In genomic region chr12:53115891-53116675, GRCh38 we compare ENCODE assay signal across 21 cellular contexts. TPM values are rescaled to one million over a fixed set of nuclear protein-coding genes. Genes with fewer than 3 reads are reported as not detected.
DNase-seq lines count a peak whose midpoint lies in the region; ATAC-seq and TF ChIP-seq lines count a peak whose summit lies in the region.
"Had no signal": no experiment of that assay in that cellular context is flagged by ENCODE, and none has a peak within 500 bp of the region (broad histone marks: within the 10 kb centered on the region; RNA-seq: fewer than 3 reads in every experiment).

No MANE protein-coding gene starts in this region.

- H3K4me3 ChIP-seq in Panc1 (ENCODE audit: low read depth in 2 of 2, low read length in 2 of 2): no peak overlapping the region
- H3K4me3 ChIP-seq in skeletal muscle tissue (ENCODE audit: low read length in 3 of 3): peak overlapping the region in 1 of 3 donors; percentile 45
- no peak overlapping the region for H3K4me3 ChIP-seq in sigmoid colon
- H3K4me3 ChIP-seq: adrenal gland, hepatocyte had no signal

- in situ Hi-C loops in Panc1 (cut with HindIII; ENCODE audit: low pct_unique_long_range_greater_than_20kb, low sequenced_read_pairs): no loop called here

- no peak for TF ChIP-seq EP300 in sigmoid colon (IDR thresholded peaks at IDR 0.05)

- WGBS in sigmoid colon, 2 donors: 94% methylated on average over 8 of the region's 8 CpGs

- H3K36me3 ChIP-seq in Panc1 (ENCODE audit: control insufficient read depth, insufficient read depth, low read length): no peaks in the 10 kb centered on the region
- H3K36me3 ChIP-seq in skeletal muscle tissue (ENCODE audit: control insufficient read depth in 3 of 3, insufficient read depth in 3 of 3, low read length in 3 of 3): no peaks in the 10 kb centered on the region
- H3K36me3 ChIP-seq in sigmoid colon: no peaks in the 10 kb centered on the region
- H3K36me3 ChIP-seq: adrenal gland had no signal

- H3K9ac ChIP-seq in skeletal muscle tissue (ENCODE audit: low read depth in 1 of 3, low read length in 3 of 3): peak overlapping the region in 2 of 3 donors; percentile 50 to 62

- intact Hi-C loops in Panc1 (cut with micrococcal nuclease; ENCODE audit: unreplicated experiment): no loop called here
- intact Hi-C loops in left cardiac atrium (cut with DNase I): no loop called here
- intact Hi-C loops in sigmoid colon (cut with DNase I): no loop called here

- BruUV-seq in Panc1 (replicated peaks; lab: Mats Ljungman, UMichigan): no TSS peak

- POLR2A ChIA-PET in Panc1 (lab: Charles Lee): interaction anchor here (0.5 kb wide), 1 partner anchor 11 kb away, joined by 14 read pairs; no protein-coding TSS in a partner anchor

- no peak for TF ChIP-seq CTCF in Panc1 (IDR thresholded peaks at IDR 0.05)
- no peak for TF ChIP-seq CTCF in sigmoid colon (IDR thresholded peaks at IDR 0.05)

- H3K27me3 ChIP-seq in Panc1 (ENCODE audit: control insufficient read depth, insufficient read depth, low read length): no peaks in the 10 kb centered on the region
- H3K27me3 ChIP-seq in skeletal muscle tissue (ENCODE audit: control insufficient read depth in 3 of 3, insufficient read depth in 3 of 3, low read length in 3 of 3): no peaks in the 10 kb centered on the region
- H3K27me3 ChIP-seq in sigmoid colon: no peaks in the 10 kb centered on the region
- H3K27me3 ChIP-seq: adrenal gland, hepatocyte had no signal

- ATAC-seq in Panc1 (0 out of 2 replicates have a peak, but pooled peaks have one; percentile 22), left cardiac atrium (peak; percentile 76 to 91)
- ATAC-seq: stimulated activated effector memory CD8-positive, alpha-beta T cell treated with anti-CD3 and anti-CD28 coated beads, Interleukin-12 subunit alpha, Interleukin-12 subunit beta, amount 100 ng/mL, for 72 hours had no signal

- DNase-seq in NCI-H2171 treated with DMSO at 0.1 percent for 48 hours (lab: John Stamatoyannopoulos, UW): peak; percentile 8
- DNase-seq in NCI-H2171 (lab: John Stamatoyannopoulos, UW): no peak
- no peak for DNase-seq in Panc1 (ENCODE audit: low read depth, low spot score)
- no peak for DNase-seq in left cardiac atrium
- no peak for DNase-seq in GM03348 (ENCODE audit: low spot score)
- DNase-seq in NCI-H345 (lab: John Stamatoyannopoulos, UW): no peak
- no peak for DNase-seq in sigmoid colon
- DNase-seq: activated CD4-positive, alpha-beta T cell treated with anti-CD3 and anti-CD28 coated beads for 1 hour; activated gamma-delta T cell; adrenal gland; KG1; NCI-H2107; NCI-H82 had no signal

- no peak overlapping the region for H3K27ac ChIP-seq in Panc1 (ENCODE audit: low read length)
- peak overlapping the region; percentile 72 for H3K27ac ChIP-seq in skeletal muscle tissue (ENCODE audit: low read depth, low read length)
- peak overlapping the region in 1 of 4 donors; percentile 23 for H3K27ac ChIP-seq in sigmoid colon
- H3K27ac ChIP-seq: adrenal gland, C4-2B, hepatocyte, HL-60 had no signal

- CTCF ChIA-PET in Panc1 (lab: Charles Lee): no interaction called here

- H3K9me3 ChIP-seq in Panc1 (ENCODE audit: control insufficient read depth, insufficient read depth, low read depth, low read length) (no peaks in the 10 kb centered on the region), skeletal muscle tissue (ENCODE audit: control insufficient read depth in 3 of 3, low read length in 3 of 3) (no peaks in the 10 kb centered on the region), sigmoid colon (no peaks in the 10 kb centered on the region)
- H3K9me3 ChIP-seq: adrenal gland had no signal

- no peaks in the 10 kb centered on the region for H3K4me1 ChIP-seq in Panc1 (ENCODE audit: control insufficient read depth, insufficient read depth, low read length)
- peaks cover 7 to 25% (median 20%) of the 10 kb centered on the region in 3 donors for H3K4me1 ChIP-seq in skeletal muscle tissue (ENCODE audit: control insufficient read depth in 3 of 3, insufficient read depth in 3 of 3, low read length in 3 of 3)
- H3K4me1 ChIP-seq in sigmoid colon: peaks cover 0 to 11% (median 3%) of the 10 kb centered on the region in 4 donors
- H3K4me1 ChIP-seq: adrenal gland had no signal

- no peak for TF ChIP-seq POLR2A in sigmoid colon (IDR thresholded peaks at IDR 0.05)

RNA-seq across cellular contexts. Expression of gene SOAT2, which starts 12.8 kb away (rescaled TPM):
- total RNA-seq in Panc1 (2021; ENCODE audit: unreplicated experiment): not detected
- not detected for polyA plus RNA-seq in Panc1 (2012; ENCODE audit: insufficient read length)
- total RNA-seq in left cardiac atrium: not detected
- total RNA-seq in skeletal muscle tissue: under 0.01 TPM
- under 1 TPM in 2 of 4 donors, not detected in 2; 0.41 to 0.55 TPM for total RNA-seq in sigmoid colon
- under 1 TPM in 1 of 3 donors, not detected in 2; 0.09 TPM for polyA plus RNA-seq in sigmoid colon
- total RNA-seq: pulmonary artery endothelial cell had no signal
- polyA plus RNA-seq: keratinocyte, neural cell had no signal

RNA-seq across cellular contexts. Expression of gene IGFBP6, which starts 18.6 kb away (rescaled TPM):
- 4.7 TPM for total RNA-seq in Panc1 (2021; ENCODE audit: unreplicated experiment)
- polyA plus RNA-seq in Panc1 (2012; ENCODE audit: insufficient read length): 3.7 TPM
- 100 to 1,000 TPM; 134 to 139 TPM for total RNA-seq in left cardiac atrium
- total RNA-seq in skeletal muscle tissue: 89.8 TPM
- 100 to 1,000 TPM; 127 to 444 (median 384) TPM for total RNA-seq in sigmoid colon
- polyA plus RNA-seq in sigmoid colon: 100 to 1,000 TPM in 1 of 3 donors, 10 to 100 TPM in 1, 1 to 10 TPM in 1; 3.0 to 133 (median 35.9) TPM
- polyA plus RNA-seq: neural cell had no signal

RNA-seq across cellular contexts. Expression of gene SPRYD3, which starts 36.9 kb away (rescaled TPM):
- total RNA-seq in Panc1 (2021; ENCODE audit: unreplicated experiment): 25.0 TPM
- 28.5 TPM for polyA plus RNA-seq in Panc1 (2012; ENCODE audit: insufficient read length)
- 10 to 100 TPM; 34.3 to 51.3 TPM for total RNA-seq in left cardiac atrium
- total RNA-seq in skeletal muscle tissue: 13.0 TPM
- total RNA-seq in sigmoid colon: 10 to 100 TPM; 31.9 to 41.4 (median 35.7) TPM
- polyA plus RNA-seq in sigmoid colon: 10 to 100 TPM; 20.1 to 33.4 (median 27.0) TPM

Comparison
In these comparisons a context has a peak if more than half of its experiments do, and no peak if none do; other contexts are left out.
1. RNA of gene IGFBP6, which starts 18.6 kb away (total RNA-seq): 127 to 444 TPM in sigmoid colon, 134 to 139 TPM in left cardiac atrium and 89.8 TPM in skeletal muscle tissue (single experiment); 4.7 TPM in Panc1 (single experiment); every median in the first group is over 10 times any median in the second.